In genomic region chr17:20080513-20080912, GRCh38 we compare ENCODE assay signal across 20 cellular contexts.
"Had no signal": no experiment of that assay in that cellular context is flagged by ENCODE, and none has a peak within 500 bp of the region (broad histone marks: within the 10 kb centered on the region; RNA-seq: fewer than 3 reads in every experiment).

No MANE protein-coding gene starts in this region.

- DNase-seq: activated CD4-positive, alpha-beta T cell treated with anti-CD3 and anti-CD28 coated beads for 4 hours; activated CD8-positive, alpha-beta memory T cell treated with anti-CD3 and anti-CD28 coated beads, Interleukin-2, amount 50 U/mL, for 4 hours; activated CD8-positive, alpha-beta T cell treated with anti-CD3 and anti-CD28 coated beads for 36 hours; activated naive CD4-positive, alpha-beta T cell treated with anti-CD3 and anti-CD28 coated beads, Interleukin-2, amount 50 U/mL, for 16 hours; activated naive CD8-positive, alpha-beta T cell treated with anti-CD3 and anti-CD28 coated beads, Interleukin-2, amount 10 ng/mL, durations not matched to agents 7 days and 5 days; activated T-cell treated with anti-CD3 and anti-CD28 coated beads, Interleukin-2, amount 50 U/mL, for 72 hours; anterior cingulate cortex; cerebellar nuclear complex; Kasumi-1; KBM-7; NCI-H1048; NCI-H1930; NCI-H510A treated with DMSO at 0.1 percent for 48 hours; PC-3; SIG-M5; T-helper 2 cell; T1000 had no signal

- ATAC-seq: activated CD4-positive, CD25-positive, alpha-beta regulatory T cell treated with anti-CD3 and anti-CD28 coated beads, Interleukin-2, amount 50 U/mL, for 24 hours; activated CD8-positive, alpha-beta T cell treated with anti-CD3 and anti-CD28 coated beads for 36 hours; activated T-cell treated with anti-CD3 and anti-CD28 coated beads, Interleukin-2, amount 50 U/mL, for 72 hours; PC-3 had no signal

- H3K36me3 ChIP-seq: adrenal gland had no signal

- H3K27me3 ChIP-seq: adrenal gland had no signal

- H3K4me3 ChIP-seq: adrenal gland had no signal

- H3K4me1 ChIP-seq: adrenal gland had no signal

- H3K4me3 Mint-ChIP-seq: activated CD8-positive, alpha-beta T cell treated with anti-CD3 and anti-CD28 coated beads for 36 hours; activated naive CD8-positive, alpha-beta T cell treated with anti-CD3 and anti-CD28 coated beads, Interleukin-2, amount 10 ng/mL, durations not matched to agents 7 days and 5 days; activated T-cell treated with anti-CD3 and anti-CD28 coated beads, Interleukin-2, amount 50 U/mL, for 72 hours had no signal

- H3K36me3 Mint-ChIP-seq: activated naive CD8-positive, alpha-beta T cell treated with anti-CD3 and anti-CD28 coated beads, Interleukin-2, amount 10 ng/mL, durations not matched to agents 7 days and 5 days had no signal

- H3K27ac ChIP-seq: adrenal gland, VCaP had no signal

- H3K9me3 ChIP-seq: adrenal gland had no signal

- H3K27ac Mint-ChIP-seq: activated CD8-positive, alpha-beta T cell treated with anti-CD3 and anti-CD28 coated beads for 36 hours; activated naive CD8-positive, alpha-beta T cell treated with anti-CD3 and anti-CD28 coated beads, Interleukin-2, amount 10 ng/mL, durations not matched to agents 7 days and 5 days; activated T-cell treated with anti-CD3 and anti-CD28 coated beads, Interleukin-2, amount 50 U/mL, for 72 hours had no signal
